Comparison of ENCODE assay signal across 16 cellular contexts in the genomic region with DNA sequence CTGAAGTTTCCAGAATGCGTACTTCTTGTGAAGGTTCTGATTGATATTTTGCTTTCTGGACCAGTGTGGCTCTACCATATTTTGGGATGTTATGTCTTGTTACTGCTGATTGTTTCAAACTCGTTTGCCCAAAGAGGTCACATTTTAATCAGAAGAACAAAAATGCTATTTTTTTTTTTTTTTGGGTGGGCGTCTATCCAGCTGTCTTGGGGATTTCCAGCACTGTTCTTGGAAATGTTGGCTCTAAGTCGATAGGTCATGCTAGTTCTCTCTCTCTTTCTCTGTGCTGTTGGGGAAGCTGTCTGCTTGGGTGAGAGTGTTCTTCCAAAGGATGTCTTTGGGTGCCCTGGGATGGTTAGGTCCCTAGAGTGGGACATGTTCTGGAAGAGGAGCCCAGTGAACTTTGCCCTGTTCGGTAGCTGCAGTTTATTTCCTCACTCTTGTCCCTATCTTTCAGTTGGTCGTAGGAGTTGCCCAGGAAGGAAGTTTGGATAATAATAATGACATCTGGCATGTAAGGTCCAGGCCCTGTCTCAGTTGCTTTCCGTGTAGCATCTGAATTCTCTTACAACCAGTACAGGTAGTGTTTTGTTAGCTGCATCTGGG. TPM values are rescaled to one million over a fixed set of nuclear protein-coding genes. Genes with fewer than 3 reads are reported as not detected.
DNase-seq lines count a peak whose midpoint lies in the region; ATAC-seq lines count a peak whose summit lies in the region.
"Had no signal": no experiment of that assay in that cellular context is flagged by ENCODE, and none has a peak within 500 bp of the region (broad histone marks: within the 10 kb centered on the region; RNA-seq: fewer than 3 reads in every experiment).

No MANE protein-coding gene starts in this region.

- no peak for DNase-seq in activated T-cell treated with anti-CD3 and anti-CD28 coated beads, Interleukin-2, amount 50 U/mL, for 72 hours
- DNase-seq in activated T-cell treated with anti-CD3 and anti-CD28 coated beads, Interleukin-2, amount 50 U/mL, for 1 hour = no peak
- DNase-seq in NAMALWA (ENCODE audit: low spot score) (peak; percentile 45), NCI-H774 (lab: John Stamatoyannopoulos, UW) (no peak), GM23248 (no peak), hepatic stellate cell (ENCODE audit: low spot score) (no peak)
- no peak for DNase-seq in effector memory CD8-positive, alpha-beta T cell
- DNase-seq: HFFc6, IMR-90, NCI-H1930 had no signal

- peak overlapping the region in 3 of 5 donors; percentile 4 to 72 (median 16) for H3K9ac ChIP-seq in subcutaneous abdominal adipose tissue (ENCODE audit: low read length in 5 of 5)
- H3K9ac ChIP-seq in GM23248 = no peak overlapping the region

- H3K27me3 ChIP-seq in subcutaneous abdominal adipose tissue (ENCODE audit: control insufficient read depth in 5 of 5, insufficient read depth in 4 of 5, low read length in 5 of 5) (peaks cover 0 to 10% (median 0%) of the 10 kb centered on the region in 5 donors), GM23248 (replicated peaks; ENCODE audit: insufficient read depth) (peaks cover 84% of the 10 kb centered on the region)

- peaks cover 5% of the 10 kb centered on the region for H3K27me3 Mint-ChIP-seq in activated T-cell treated with anti-CD3 and anti-CD28 coated beads, Interleukin-2, amount 50 U/mL, for 72 hours (ENCODE audit: low read depth)
- peaks cover 11 to 19% of the 10 kb centered on the region in 2 donors for H3K27me3 Mint-ChIP-seq in effector memory CD8-positive, alpha-beta T cell

- H3K4me2 ChIP-seq in GM23248 (ENCODE audit: unreplicated experiment) = no peak overlapping the region
- H3K4me2 ChIP-seq: smooth muscle cell had no signal

- H3K4me1 Mint-ChIP-seq in activated T-cell treated with anti-CD3 and anti-CD28 coated beads, Interleukin-2, amount 50 U/mL, for 72 hours (ENCODE audit: low read depth) = peaks cover 89% of the 10 kb centered on the region
- peaks cover 39 to 42% of the 10 kb centered on the region in 2 donors for H3K4me1 Mint-ChIP-seq in effector memory CD8-positive, alpha-beta T cell (ENCODE audit: low read depth in 2 of 2)

- 32 to 33% methylated on average over 7 of the region's 7 CpGs for WGBS in GM23248 (ENCODE audit: low coverage in 1 of 2, low lambda C conversion rate in 2 of 2, missing lambda C conversion rate in 2 of 2), 2 experiments

- H3K4me1 ChIP-seq in subcutaneous abdominal adipose tissue (ENCODE audit: control insufficient read depth in 5 of 5, insufficient read depth in 5 of 5, low read length in 5 of 5) (peaks cover 4 to 77% (median 60%) of the 10 kb centered on the region in 5 donors), GM23248 (ENCODE audit: insufficient read depth) (no peaks in the 10 kb centered on the region)

- peak overlapping the region; percentile 85 to 90 for H3K4me3 Mint-ChIP-seq in activated T-cell treated with anti-CD3 and anti-CD28 coated beads, Interleukin-2, amount 50 U/mL, for 72 hours
- H3K4me3 Mint-ChIP-seq in effector memory CD8-positive, alpha-beta T cell = peak overlapping the region; percentile 77 to 86
- H3K4me3 Mint-ChIP-seq: endodermal cell, HFFc6 had no signal

- H4K20me1 ChIP-seq in GM23248 (ENCODE audit: insufficient read depth) = no peaks in the 10 kb centered on the region

- no peaks in the 10 kb centered on the region for H3F3A ChIP-seq in GM23248 (ENCODE audit: insufficient read depth)

- peak overlapping the region; percentile 3 to 81 (median 79) for H3K4me3 ChIP-seq in subcutaneous abdominal adipose tissue (ENCODE audit: low read depth in 1 of 5, low read length in 5 of 5)
- H3K4me3 ChIP-seq in GM23248 = no peak overlapping the region
- H3K4me3 ChIP-seq: SJSA1, smooth muscle cell had no signal

- H3K79me2 ChIP-seq in GM23248 (ENCODE audit: insufficient read depth) = no peaks in the 10 kb centered on the region

- H3K36me3 ChIP-seq in subcutaneous abdominal adipose tissue (ENCODE audit: control insufficient read depth in 5 of 5, insufficient read depth in 5 of 5, low read length in 5 of 5) (peaks cover 0 to 33% (median 10%) of the 10 kb centered on the region in 5 donors), GM23248 (ENCODE audit: low read depth) (no peaks in the 10 kb centered on the region)
- H3K36me3 ChIP-seq: SJSA1 had no signal

- ATAC-seq in activated T-cell treated with anti-CD3 and anti-CD28 coated beads, Interleukin-2, amount 50 U/mL, for 72 hours (replicated peaks in 1 of 2) = no peak
- ATAC-seq in effector memory CD8-positive, alpha-beta T cell (replicated peaks) = no peak
- ATAC-seq: left lobe of liver had no signal

- H3K36me3 Mint-ChIP-seq in activated T-cell treated with anti-CD3 and anti-CD28 coated beads, Interleukin-2, amount 50 U/mL, for 72 hours (ENCODE audit: insufficient read depth in 2 of 2) = peaks cover 12 to 34% of the 10 kb centered on the region in 2 donors
- peaks cover 22% of the 10 kb centered on the region for H3K36me3 Mint-ChIP-seq in effector memory CD8-positive, alpha-beta T cell (ENCODE audit: insufficient read depth)

- H3K9me3 ChIP-seq in subcutaneous abdominal adipose tissue (ENCODE audit: control insufficient read depth in 5 of 5, low read length in 5 of 5) (peaks cover 0 to 5% (median 0%) of the 10 kb centered on the region in 5 donors), GM23248 (ENCODE audit: low read depth) (no peaks in the 10 kb centered on the region)

- H3K27ac ChIP-seq in subcutaneous abdominal adipose tissue (ENCODE audit: low read depth, low read length) (peak overlapping the region; percentile 79), GM23248 (no peak overlapping the region)
- H3K27ac ChIP-seq: SJSA1 had no signal

- H3K27ac Mint-ChIP-seq in activated T-cell treated with anti-CD3 and anti-CD28 coated beads, Interleukin-2, amount 50 U/mL, for 72 hours = peak overlapping the region; percentile 72
- peak overlapping the region; percentile 77 to 92 for H3K27ac Mint-ChIP-seq in effector memory CD8-positive, alpha-beta T cell
- H3K27ac Mint-ChIP-seq: endodermal cell, HFFc6 had no signal

- in situ Hi-C loops in GM23248 (cut with MboI) = no loop called here

- H2AFZ ChIP-seq in GM23248 = no peak overlapping the region

- no peaks in the 10 kb centered on the region for H3K9me2 ChIP-seq in GM23248 (ENCODE audit: insufficient read depth)

- no peaks in the 10 kb centered on the region for H3K9me3 Mint-ChIP-seq in activated T-cell treated with anti-CD3 and anti-CD28 coated beads, Interleukin-2, amount 50 U/mL, for 72 hours
- H3K9me3 Mint-ChIP-seq in effector memory CD8-positive, alpha-beta T cell = no peaks in the 10 kb centered on the region

RNA-seq across cellular contexts. Expression of a gene that starts 2.9 kb away (rescaled TPM):
- total RNA-seq in activated T-cell treated with anti-CD3 and anti-CD28 coated beads, Interleukin-2, amount 50 U/mL, for 72 hours = 10 to 100 TPM; 46.8 to 52.4 TPM
- total RNA-seq in GM23248 (2014; rRNA removed; shearing (Covaris generic)) = not detected in 2 replicates
- 0.31 and 0.58 TPM in 2 replicates for polyA plus RNA-seq in GM23248 (2016; fragmentation: Nextera tagmentation; extraction: Ambion mirVana)
- total RNA-seq: Daoy, HFFc6, IMR-90 had no signal
- polyA plus RNA-seq: IMR-90 had no signal

Comparison
In these comparisons a context has a peak if more than half of its experiments do, and no peak if none do; other contexts are left out.
1. RNA of a gene that starts 2.9 kb away (total RNA-seq): 46.8 to 52.4 TPM in activated T-cell treated with anti-CD3 and anti-CD28 coated beads, Interleukin-2, amount 50 U/mL, for 72 hours; not detected in GM23248; every median in the first group is over 10 times any median in the second.